Comparison of ENCODE assay signal across 23 cellular contexts in the genomic region with DNA sequence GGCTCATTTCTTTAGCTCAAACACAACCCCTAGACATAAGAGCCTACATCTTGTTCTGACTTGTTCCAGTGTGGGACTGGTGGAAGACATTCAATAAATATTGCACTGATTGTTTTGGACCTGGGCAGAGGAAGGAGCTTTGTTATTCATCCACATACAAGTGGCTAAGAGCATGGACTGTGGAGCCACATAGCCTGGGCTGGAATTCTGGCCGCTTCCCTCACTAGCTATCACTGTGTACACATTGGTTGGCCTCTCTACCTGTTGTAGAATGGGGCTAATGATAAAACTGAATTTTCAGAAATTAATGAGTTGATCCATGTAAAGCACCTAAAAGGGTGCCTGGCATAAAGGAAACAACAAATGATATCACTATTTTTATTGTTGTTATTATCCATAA.
DNase-seq lines count a peak whose midpoint lies in the region; ATAC-seq, FAIRE-seq and TF ChIP-seq lines count a peak whose summit lies in the region.
"Had no signal": no experiment of that assay in that cellular context is flagged by ENCODE, and none has a peak within 500 bp of the region (broad histone marks: within the 10 kb centered on the region; RNA-seq: fewer than 3 reads in every experiment).

No MANE protein-coding gene starts in this region.

- peak; percentile 17 for DNase-seq in mammary epithelial cell
- DNase-seq in breast epithelium (ENCODE audit: low spot score in 2 of 2) = no peak
- DNase-seq in bronchial epithelial cell (ENCODE audit: low read depth) = peak; percentile 61
- peak; percentile 53 for DNase-seq in left lobe of liver (ENCODE audit: low spot score)
- no peak for DNase-seq in NCI-H446 treated with DMSO at 0.1 percent for 48 hours (lab: John Stamatoyannopoulos, UW)
- no peak for DNase-seq in activated naive CD4-positive, alpha-beta T cell treated with anti-CD3 and anti-CD28 coated beads, Interleukin-2, amount 50 U/mL, for 72 hours (ENCODE audit: low spot score in 2 of 2)
- DNase-seq: 8988T; ACHN; AML-193; BE2C; Calu3; CD4-positive, alpha-beta memory T cell; COR-L47; DMS53; DMS79 treated with DMSO at 0.1 percent for 48 hours; GF-D8; H9 had no signal

- in situ Hi-C loops in mammary epithelial cell (cut with MboI; ENCODE audit: low sequenced_read_pairs in 2 of 2) = no loop called here

- H3K4me1 ChIP-seq in mammary epithelial cell (ENCODE audit: insufficient read depth, low read length) (peaks cover 3% of the 10 kb centered on the region), breast epithelium (no peaks in the 10 kb centered on the region)
- H3K4me1 ChIP-seq: A549, BE2C had no signal

- no TSS peak for BruUV-seq in mammary epithelial cell (replicated peaks; lab: Mats Ljungman, UMichigan)

- no peak for FAIRE-seq in bronchial epithelial cell (lab: Jason Lieb, UNC)
- FAIRE-seq: A549, GM12891, GM18507 had no signal

- H3K27ac ChIP-seq in mammary epithelial cell (ENCODE audit: insufficient read depth, low read depth, low read length) (no peak overlapping the region), breast epithelium (no peak overlapping the region)
- H3K27ac ChIP-seq: A549; BLaER1 treated with 17β-estradiol and CSF1 and Interleukin-3, amounts not matched to agents 10 nM and 100 nM had no signal

- H3K79me2 ChIP-seq in mammary epithelial cell (ENCODE audit: insufficient read depth, low read length) = no peaks in the 10 kb centered on the region

- no peak overlapping the region for H2AFZ ChIP-seq in mammary epithelial cell (ENCODE audit: low read depth, low read length)
- H2AFZ ChIP-seq: GM23338 had no signal

- H3K9me3 Mint-ChIP-seq in activated naive CD4-positive, alpha-beta T cell treated with anti-CD3 and anti-CD28 coated beads, Interleukin-2, amount 50 U/mL, for 72 hours = peaks cover 0 to 4% of the 10 kb centered on the region in 2 donors
- H3K9me3 Mint-ChIP-seq: GM23338 had no signal

- TF ChIP-seq POLR2A in breast epithelium (IDR thresholded peaks at IDR 0.05) = no peak

- H3K36me3 ChIP-seq in mammary epithelial cell (ENCODE audit: insufficient read depth, low read length) (peaks cover 6% of the 10 kb centered on the region), breast epithelium (no peaks in the 10 kb centered on the region), bronchial epithelial cell (ENCODE audit: control insufficient read depth, insufficient read depth, low read length) (no peaks in the 10 kb centered on the region)
- H3K36me3 ChIP-seq: BE2C had no signal

- dilution Hi-C loops in mammary epithelial cell (cut with HindIII; ENCODE audit: low sequenced_read_pairs) = no loop called here

- peaks cover 18 to 50% of the 10 kb centered on the region in 2 donors for H3K36me3 Mint-ChIP-seq in activated naive CD4-positive, alpha-beta T cell treated with anti-CD3 and anti-CD28 coated beads, Interleukin-2, amount 50 U/mL, for 72 hours

- H3K9me3 ChIP-seq in mammary epithelial cell (replicated peaks; ENCODE audit: insufficient read depth, low read length) (peaks cover 11% of the 10 kb centered on the region), breast epithelium (no peaks in the 10 kb centered on the region)
- H3K9me3 ChIP-seq: BE2C had no signal

- ATAC-seq in left lobe of liver = peak; percentile 78
- no peak for ATAC-seq in activated naive CD4-positive, alpha-beta T cell treated with anti-CD3 and anti-CD28 coated beads, Interleukin-2, amount 50 U/mL, for 72 hours
- ATAC-seq: A549, GM23338, HCT116 had no signal

- no peak for TF ChIP-seq CTCF in mammary epithelial cell (conservative IDR thresholded peaks at IDR 0.05 in 1 of 2, IDR thresholded peaks at IDR 0.05 in 1 of 2; ENCODE audit: extremely low read depth in 1 of 2, insufficient read depth in 1 of 2, low read depth in 1 of 2, low read length in 2 of 2)
- TF ChIP-seq CTCF in breast epithelium (IDR thresholded peaks at IDR 0.05) = no peak
- no peak for TF ChIP-seq CTCF in bronchial epithelial cell (IDR thresholded peaks at IDR 0.05; ENCODE audit: insufficient read depth, low read length, severe bottlenecking)

- H3K4me3 ChIP-seq in mammary epithelial cell (replicated peaks in 1 of 3; ENCODE audit: insufficient read depth in 1 of 3, low read depth in 2 of 3, low read length in 3 of 3) (no peak overlapping the region), breast epithelium (no peak overlapping the region), bronchial epithelial cell (ENCODE audit: low read depth, low read length) (no peak overlapping the region)
- H3K4me3 ChIP-seq: A549; BLaER1 treated with 17β-estradiol and CSF1 and Interleukin-3, amounts not matched to agents 10 nM and 100 nM; GM23338 had no signal

- no peak overlapping the region for H3K27ac Mint-ChIP-seq in activated naive CD4-positive, alpha-beta T cell treated with anti-CD3 and anti-CD28 coated beads, Interleukin-2, amount 50 U/mL, for 72 hours
- H3K27ac Mint-ChIP-seq: GM23338, H9 had no signal

- CTCF ChIA-PET in mammary epithelial cell (lab: Charles Lee; ENCODE audit: low non-redundant PET) = no interaction called here

- peak overlapping the region; percentile 9 for H3K4me2 ChIP-seq in mammary epithelial cell (ENCODE audit: insufficient read depth, low read depth, low read length)
- H3K4me2 ChIP-seq: A549, GM23338 had no signal

- H3K27me3 ChIP-seq in mammary epithelial cell (ENCODE audit: insufficient read depth, low read length) (no peaks in the 10 kb centered on the region), breast epithelium (no peaks in the 10 kb centered on the region), bronchial epithelial cell (ENCODE audit: control insufficient read depth, insufficient read depth, low read length) (no peaks in the 10 kb centered on the region)
- H3K27me3 ChIP-seq: BE2C; BLaER1 treated with 17β-estradiol and CSF1 and Interleukin-3, amounts not matched to agents 10 nM and 100 nM had no signal

- 0% methylated on average over 1 of the region's 1 CpG for WGBS in mammary epithelial cell (ENCODE audit: low coverage, missing lambda C conversion rate)

- H4K20me1 ChIP-seq in mammary epithelial cell (ENCODE audit: insufficient read depth, low read length) = no peaks in the 10 kb centered on the region
- H4K20me1 ChIP-seq: BLaER1 treated with 17β-estradiol and CSF1 and Interleukin-3, amounts not matched to agents 10 nM and 100 nM had no signal

- intact Hi-C loops in mammary epithelial cell (cut with micrococcal nuclease) (no loop called here), breast epithelium (cut with DNase I; ENCODE audit: low total_unique reads) (no loop called here)

- H3K9ac ChIP-seq in mammary epithelial cell (ENCODE audit: insufficient read depth, low read length) = no peak overlapping the region
- H3K9ac ChIP-seq: BLaER1 treated with 17β-estradiol and CSF1 and Interleukin-3, amounts not matched to agents 10 nM and 100 nM had no signal

Comparison
In these comparisons a context has a peak if more than half of its experiments do, and no peak if none do; other contexts are left out.
1. DNase-seq: peak in mammary epithelial cell (single experiment), bronchial epithelial cell (single experiment) and left lobe of liver (single experiment); none in breast epithelium (0 of 2), NCI-H446 treated with DMSO at 0.1 percent for 48 hours (single experiment) and activated naive CD4-positive, alpha-beta T cell treated with anti-CD3 and anti-CD28 coated beads, Interleukin-2, amount 50 U/mL, for 72 hours (0 of 2).